8 cellular contexts compared by ENCODE assay signal in the genomic region with DNA sequence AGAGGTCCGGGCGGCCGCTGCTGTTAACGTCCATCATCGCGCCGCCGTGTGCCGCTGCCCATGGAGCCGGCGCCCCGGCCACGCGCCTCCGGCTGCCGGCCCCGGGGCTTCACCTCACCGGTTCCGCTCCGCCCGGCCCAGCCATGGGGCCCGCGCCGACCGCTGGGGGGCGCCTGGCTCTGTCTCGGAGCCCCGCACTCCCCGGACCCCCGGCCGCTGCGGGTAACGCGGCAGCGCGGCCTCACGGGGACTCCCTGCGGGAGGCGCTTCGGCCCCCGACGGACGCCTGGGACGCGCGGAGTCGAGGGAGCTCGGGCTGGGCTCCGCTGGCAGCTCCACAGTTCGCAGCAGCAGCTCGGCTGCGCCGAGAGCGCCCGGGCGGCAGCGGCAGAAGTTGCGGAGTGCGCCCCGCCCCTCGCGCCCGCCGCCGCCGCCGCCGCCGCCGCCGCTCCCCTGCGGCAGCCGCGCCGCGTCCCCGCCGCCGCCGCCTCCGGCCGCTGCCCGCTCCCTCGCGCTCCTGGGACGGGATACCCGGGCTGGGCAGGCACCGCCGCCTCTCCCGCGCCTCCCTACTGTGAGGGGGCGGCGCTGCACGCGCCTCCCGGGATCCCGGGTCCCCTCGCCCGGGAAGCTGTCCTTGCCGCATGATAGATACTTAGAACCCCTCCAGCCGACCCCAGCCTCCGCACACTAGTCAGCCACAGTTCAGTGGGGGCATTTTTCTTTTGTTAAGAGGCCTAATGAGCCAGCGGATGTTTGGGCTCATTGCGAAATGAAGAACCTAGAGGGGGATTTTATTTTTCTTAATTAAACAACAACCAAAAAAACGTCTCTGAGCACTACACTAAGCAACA. TPM values are rescaled to one million over a fixed set of nuclear protein-coding genes. Genes with fewer than 3 reads are reported as not detected.
DNase-seq lines count a peak whose midpoint lies in the region; ATAC-seq and TF ChIP-seq lines count a peak whose summit lies in the region.

A gene (minus strand): TSS at position 405 of the 854 bp plus-strand sequence. CDS start 368 bp downstream, at position 37.

- peak; percentile 67 for DNase-seq in NCI-H82 (lab: John Stamatoyannopoulos, UW)
- no peak for DNase-seq in NCI-H82 treated with DMSO at 0.1 percent for 48 hours (lab: John Stamatoyannopoulos, UW; ENCODE audit: unreplicated experiment)
- DNase-seq in OCI-LY7 (ENCODE audit: low spot score) = peak; percentile 28
- peak; percentile 48 for DNase-seq in activated T-helper 9 cell treated with anti-CD3 and anti-CD28 coated beads, Interleukin-2, amount 50 U/mL, for 16 hours (ENCODE audit: low read depth)
- peak in 39 of 56 donors; percentile 1 to 70 (median 17) for DNase-seq in nucleus accumbens (lab: John Stamatoyannopoulos, UW)
- peak; percentile 84 for DNase-seq in upper lobe of right lung

- no peak for TF ChIP-seq EP300 in gastroesophageal sphincter (IDR thresholded peaks at IDR 0.05)

- ATAC-seq in HG02763 (IDR thresholded peaks at IDR 0.05; ENCODE audit: unreplicated experiment) (peak; percentile 63), gastroesophageal sphincter (peak; percentile 87), upper lobe of right lung (peak; percentile 93)

- TF ChIP-seq POLR2A in gastroesophageal sphincter (IDR thresholded peaks at IDR 0.05) = no peak

- peak within 1 kb of the TSS; percentile 62 for H3K4me3 ChIP-seq in OCI-LY7 (ENCODE audit: low read depth, low read length, poor library complexity, severe bottlenecking)
- H3K4me3 ChIP-seq in gastroesophageal sphincter = peak within 1 kb of the TSS; percentile 55 to 71
- peak within 1 kb of the TSS; percentile 65 for H3K4me3 ChIP-seq in upper lobe of right lung

- H3K79me2 ChIP-seq in OCI-LY7 (ENCODE audit: insufficient read depth, low read depth, low read length) = no peaks in the 10 kb centered on the region

- BruUV-seq in OCI-LY7 (replicated peaks; lab: Mats Ljungman, UMichigan) = no TSS peak

- POLR2A ChIA-PET in OCI-LY7 (lab: Charles Lee) = no interaction called here

- H3K27ac ChIP-seq in OCI-LY7 (ENCODE audit: low read depth, low read length, poor library complexity, severe bottlenecking) (no peak within 1 kb of the TSS), gastroesophageal sphincter (peak within 1 kb of the TSS in 2 of 4 donors; percentile 57 to 73), upper lobe of right lung (peak within 1 kb of the TSS; percentile 42)

- H3K4me1 ChIP-seq in OCI-LY7 (ENCODE audit: insufficient read depth, low read length, poor library complexity, severe bottlenecking) (peaks cover 4% of the 10 kb centered on the region), gastroesophageal sphincter (peaks cover 0 to 21% (median 0%) of the 10 kb centered on the region in 3 donors), upper lobe of right lung (peaks cover 10% of the 10 kb centered on the region)

- CTCF ChIA-PET in OCI-LY7 (lab: Charles Lee; ENCODE audit: unreplicated experiment) = no interaction called here

- intact Hi-C loops in OCI-LY7 (cut with micrococcal nuclease; ENCODE audit: unreplicated experiment) = no loop called here
- intact Hi-C loops in upper lobe of right lung (cut with DNase I) = no loop called here

- H3K27me3 ChIP-seq in gastroesophageal sphincter (peaks cover 52% of the 10 kb centered on the region), upper lobe of right lung (peaks cover 46% of the 10 kb centered on the region)

- TF ChIP-seq CTCF in OCI-LY7 (conservative IDR thresholded peaks at IDR 0.05; ENCODE audit: low read length) = peak; percentile 55
- TF ChIP-seq CTCF in gastroesophageal sphincter (IDR thresholded peaks at IDR 0.05) = peak in 3 of 4 experiments; percentile 47 to 79 (median 64)
- TF ChIP-seq CTCF in upper lobe of right lung (IDR thresholded peaks at IDR 0.05) = peak; percentile 58

- H2AFZ ChIP-seq in OCI-LY7 (ENCODE audit: low read length) = no peak within 1 kb of the TSS

- WGBS in gastroesophageal sphincter (ENCODE audit: low coverage in 1 of 2), 2 donors = 0% methylated on average over 1 of the region's 105 CpGs

- H3K9me3 ChIP-seq in OCI-LY7 (ENCODE audit: low read length) (no peaks in the 10 kb centered on the region), gastroesophageal sphincter (no peaks in the 10 kb centered on the region), upper lobe of right lung (no peaks in the 10 kb centered on the region)

- no peaks in the 10 kb centered on the region for H3K9me2 ChIP-seq in OCI-LY7 (ENCODE audit: insufficient read depth, low read length)

- no peaks in the 10 kb centered on the region for H4K20me1 ChIP-seq in OCI-LY7 (ENCODE audit: insufficient read depth, low read length)

- no peaks in the 10 kb centered on the region for H3K36me3 ChIP-seq in OCI-LY7 (ENCODE audit: insufficient read depth, low read length)
- no peaks in the 10 kb centered on the region for H3K36me3 ChIP-seq in gastroesophageal sphincter
- H3K36me3 ChIP-seq in upper lobe of right lung = no peaks in the 10 kb centered on the region

- H3K4me2 ChIP-seq in OCI-LY7 (ENCODE audit: low read length) = peak within 1 kb of the TSS; percentile 62

RNA-seq across cellular contexts. Expression of the gene that starts here (rescaled TPM):
- not detected in 2 replicates for total RNA-seq in OCI-LY7 (2014; rRNA removed; shearing (Covaris generic))
- 0.10 TPM in 1 of 2 replicates, not detected in the other for total RNA-seq in OCI-LY7 (2022)
- total RNA-seq in gastroesophageal sphincter = 1 to 10 TPM in 1 of 4 donors, under 1 TPM in 3; 0.19 to 7.9 (median 0.41) TPM
- 0.64 TPM for total RNA-seq in upper lobe of right lung

Comparison
In these comparisons a context has a peak if more than half of its experiments do, and no peak if none do; other contexts are left out.
1. Peak in DNase-seq, H3K4me3 ChIP-seq and H3K4me2 ChIP-seq in OCI-LY7; RNA of the gene not detected or under 1 TPM.
2. Peak in DNase-seq, ATAC-seq, H3K4me3 ChIP-seq and H3K27ac ChIP-seq in upper lobe of right lung; RNA of the gene not detected or under 1 TPM.